ENCODE assay signal across 1 cellular context in genomic region chr12:47717443-47718193, GRCh38.
TF ChIP-seq lines count a peak whose summit lies in the region.

No MANE protein-coding gene starts in this region.

TF ChIP-seq in HCT116, 20 proteins besides CTCF, POLR2A, EP300 and RAD21 (continued from another document):
- TF ChIP-seq MAX (IDR thresholded peaks at IDR 0.05) (no peak), SRF (IDR thresholded peaks at IDR 0.05; ENCODE audit: low read depth) (no peak), ELF1 (IDR thresholded peaks at IDR 0.05; ENCODE audit: borderline replicate concordance, low read depth) (no peak), JUND (IDR thresholded peaks at IDR 0.05) (no peak), YY1 (IDR thresholded peaks at IDR 0.05; ENCODE audit: extremely low read depth, insufficient replicate concordance, low read depth, low read length) (no peak), SIN3A (IDR thresholded peaks at IDR 0.05; ENCODE audit: low read depth) (no peak), REST (IDR thresholded peaks at IDR 0.05; ENCODE audit: low read depth) (no peak), ATF3 (IDR thresholded peaks at IDR 0.05) (no peak), ZBTB33 (IDR thresholded peaks at IDR 0.05; ENCODE audit: extremely low read depth, insufficient replicate concordance, low read length) (no peak), CEBPB (IDR thresholded peaks at IDR 0.05; ENCODE audit: low read depth) (no peak)
